In genomic region chr21:38376693-38377092, GRCh38 we compare ENCODE assay signal across 17 cellular contexts.
DNase-seq lines count a peak whose midpoint lies in the region; ATAC-seq and TF ChIP-seq lines count a peak whose summit lies in the region.
"Had no signal": no experiment of that assay in that cellular context is flagged by ENCODE, and none has a peak within 500 bp of the region (broad histone marks: within the 10 kb centered on the region; RNA-seq: fewer than 3 reads in every experiment).

No MANE protein-coding gene starts in this region.

- H3K36me3 ChIP-seq in BLaER1 (peaks cover 10% of the 10 kb centered on the region), heart left ventricle (no peaks in the 10 kb centered on the region)
- H3K36me3 ChIP-seq: cardiac muscle cell had no signal

- H3K4me3 ChIP-seq in BLaER1 (peak overlapping the region; percentile 47), heart left ventricle (peak overlapping the region in 6 of 12 donors; percentile 1 to 54 (median 23))
- H3K4me3 ChIP-seq: cardiac muscle cell had no signal

- DNase-seq in UCSD-AML1 (lab: John Stamatoyannopoulos, UW; ENCODE audit: unreplicated experiment) (peak; percentile 83), heart left ventricle (peak in 2 of 5 donors; percentile 35 to 41), natural killer cell (no peak), AG20443 (ENCODE audit: low spot score) (no peak), HFFc6 (no peak)
- DNase-seq in activated effector memory CD4-positive, alpha-beta T cell treated with Interleukin-2 at 50 U/mL for 16 hours, result no peak
- DNase-seq: activated CD4-positive, CD25-positive, alpha-beta regulatory T cell; activated T-cell treated with anti-CD3 and anti-CD28 coated beads, Interleukin-2, amount 50 U/mL, for 72 hours; effector memory CD4-positive, alpha-beta T cell; naive thymus-derived CD4-positive, alpha-beta T cell; NCI-H187; SHP77; stimulated activated naive CD4-positive, alpha-beta T cell; T-helper 1 cell had no signal

- H3K27me3 Mint-ChIP-seq in natural killer cell (ENCODE audit: low read depth in 2 of 2), result peaks cover 0 to 9% of the 10 kb centered on the region in 2 donors
- peaks cover 7% of the 10 kb centered on the region for H3K27me3 Mint-ChIP-seq in HFFc6 (ENCODE audit: insufficient read depth)

- TF ChIP-seq CTCF in heart left ventricle (IDR thresholded peaks at IDR 0.05), result no peak
- no peak for TF ChIP-seq CTCF in natural killer cell (IDR thresholded peaks at IDR 0.05)
- no peak for TF ChIP-seq CTCF in HFFc6 (IDR thresholded peaks at IDR 0.05)

- H3K36me3 Mint-ChIP-seq in natural killer cell (no peaks in the 10 kb centered on the region), HFFc6 (ENCODE audit: low read depth) (no peaks in the 10 kb centered on the region)

- intact Hi-C loops in heart left ventricle (cut with DNase I), result no loop called here
- intact Hi-C loops in natural killer cell (cut with micrococcal nuclease), result no loop called here

- H3K4me2 ChIP-seq in BLaER1, result peak overlapping the region; percentile 84

- H3K9me3 ChIP-seq in BLaER1 (peaks cover 34% of the 10 kb centered on the region), heart left ventricle (peaks cover 0 to 9% (median 0%) of the 10 kb centered on the region in 12 donors)

- H3K27ac Mint-ChIP-seq in natural killer cell, result peak overlapping the region; percentile 34 to 47
- H3K27ac Mint-ChIP-seq in HFFc6, result no peak overlapping the region
- H3K27ac Mint-ChIP-seq: activated T-cell treated with anti-CD3 and anti-CD28 coated beads, Interleukin-2, amount 50 U/mL, for 72 hours had no signal

- H3K9me3 Mint-ChIP-seq in natural killer cell (peaks cover 0 to 2% of the 10 kb centered on the region in 2 donors), HFFc6 (no peaks in the 10 kb centered on the region)

- peak in 3 of 4 donors; percentile 61 to 74 (median 74) for ATAC-seq in heart left ventricle
- ATAC-seq in natural killer cell, result peak in 2 of 3 donors; percentile 30 to 32
- ATAC-seq in GM18502 (IDR thresholded peaks at IDR 0.05; ENCODE audit: poor library complexity, unreplicated experiment), result no peak
- ATAC-seq: activated T-cell treated with anti-CD3 and anti-CD28 coated beads, Interleukin-2, amount 50 U/mL, for 72 hours had no signal

- H3K27me3 ChIP-seq in BLaER1 (no peaks in the 10 kb centered on the region), heart left ventricle (no peaks in the 10 kb centered on the region)
- H3K27me3 ChIP-seq: cardiac muscle cell had no signal

- no peak for TF ChIP-seq POLR2A in heart left ventricle (IDR thresholded peaks at IDR 0.05)

- H3K4me1 ChIP-seq in BLaER1 (peaks cover 66% of the 10 kb centered on the region), heart left ventricle (peaks cover 0 to 18% (median 3%) of the 10 kb centered on the region in 12 donors)

- peak overlapping the region; percentile 81 for H3K4me3 Mint-ChIP-seq in natural killer cell
- H3K4me3 Mint-ChIP-seq in HFFc6, result no peak overlapping the region

- peak overlapping the region; percentile 65; the same call in 1 of the 2 replicates for H3K9ac ChIP-seq in BLaER1

- 44 to 56% (median 53%) methylated on average over 10 to 12 of the region's 12 CpGs for WGBS in heart left ventricle, 4 donors

- H3K4me1 Mint-ChIP-seq in natural killer cell (peaks cover 15 to 21% of the 10 kb centered on the region in 2 donors), HFFc6 (ENCODE audit: low read depth) (peaks cover 22% of the 10 kb centered on the region; the same call in 1 of the 2 replicates)

- no peaks in the 10 kb centered on the region for H4K20me1 ChIP-seq in BLaER1

- H3K27ac ChIP-seq in BLaER1 (peak overlapping the region; percentile 65), heart left ventricle (peak overlapping the region in 4 of 12 donors; percentile 9 to 40 (median 28))
- H3K27ac ChIP-seq: cardiac muscle cell had no signal
